In the genomic region with DNA sequence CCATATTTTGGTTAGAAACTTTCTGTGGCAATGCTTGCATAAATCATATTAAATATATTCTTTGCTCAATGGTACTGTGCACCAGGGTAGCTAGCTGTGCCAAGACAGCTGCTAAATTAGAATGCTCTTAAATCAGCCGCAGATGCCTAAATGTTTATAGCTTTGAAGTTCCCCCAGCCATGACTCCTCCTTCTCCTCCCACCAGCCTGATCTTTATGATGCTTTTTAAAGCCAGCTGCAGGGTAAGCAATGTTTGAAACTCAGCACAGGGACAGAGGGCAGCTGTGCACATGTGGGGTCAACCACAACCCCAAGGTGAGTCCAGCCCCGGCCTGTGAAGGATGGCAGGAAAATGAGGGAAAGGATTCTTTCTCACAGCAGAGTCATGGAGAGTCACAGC, we compare ENCODE assay signal across 15 cellular contexts.
"Had no signal": no experiment of that assay in that cellular context is flagged by ENCODE, and none has a peak within 500 bp of the region (broad histone marks: within the 10 kb centered on the region; RNA-seq: fewer than 3 reads in every experiment).

No MANE protein-coding gene starts in this region.

- DNase-seq: activated CD4-positive, alpha-beta memory T cell treated with anti-CD3 and anti-CD28 coated beads, Interleukin-2, amount 10 ng/mL, durations not matched to agents 7 days and 5 days; activated CD4-positive, alpha-beta T cell treated with anti-CD3 and anti-CD28 coated beads for 4 hours; activated effector memory CD4-positive, alpha-beta T cell treated with Interleukin-2 at 50 U/mL for 16 hours; activated naive CD4-positive, alpha-beta T cell treated with anti-CD3 and anti-CD28 coated beads, Interleukin-2, amount 50 U/mL, for 16 hours; activated T-cell treated with anti-CD3 and anti-CD28 coated beads, Interleukin-2, amount 50 U/mL, for 4 hours; adrenal gland; hypothalamus; kidney glomerular epithelial cell; psoas muscle; right lobe of liver; T-helper 17 cell; tibial artery had no signal

- H3K27ac ChIP-seq: adrenal gland, esophagus muscularis mucosa, psoas muscle, right lobe of liver, tibial artery had no signal

- H3K27me3 Mint-ChIP-seq: activated CD4-positive, alpha-beta memory T cell treated with anti-CD3 and anti-CD28 coated beads, Interleukin-2, amount 10 ng/mL, durations not matched to agents 7 days and 5 days; T-helper 17 cell had no signal

- H3K9me3 Mint-ChIP-seq: activated T-cell treated with anti-CD3 and anti-CD28 coated beads, Interleukin-2, amount 50 U/mL, for 4 hours had no signal

- H3K4me3 ChIP-seq: adrenal gland, esophagus muscularis mucosa, psoas muscle, right lobe of liver, tibial artery had no signal

- H3K4me3 Mint-ChIP-seq: activated CD4-positive, alpha-beta memory T cell treated with anti-CD3 and anti-CD28 coated beads, Interleukin-2, amount 10 ng/mL, durations not matched to agents 7 days and 5 days; activated T-cell treated with anti-CD3 and anti-CD28 coated beads, Interleukin-2, amount 50 U/mL, for 4 hours; stimulated activated effector memory CD8-positive, alpha-beta T cell treated with anti-CD3 and anti-CD28 coated beads, Interleukin-12 subunit alpha, Interleukin-12 subunit beta, amount 100 ng/mL, for 72 hours; T-helper 17 cell; WTC11 had no signal

- H3K36me3 Mint-ChIP-seq: stimulated activated effector memory CD8-positive, alpha-beta T cell treated with anti-CD3 and anti-CD28 coated beads, Interleukin-12 subunit alpha, Interleukin-12 subunit beta, amount 100 ng/mL, for 72 hours had no signal

- H3K4me1 Mint-ChIP-seq: activated CD4-positive, alpha-beta memory T cell treated with anti-CD3 and anti-CD28 coated beads, Interleukin-2, amount 10 ng/mL, durations not matched to agents 7 days and 5 days; stimulated activated effector memory CD8-positive, alpha-beta T cell treated with anti-CD3 and anti-CD28 coated beads, Interleukin-12 subunit alpha, Interleukin-12 subunit beta, amount 100 ng/mL, for 72 hours; T-helper 17 cell had no signal

- H3K27ac Mint-ChIP-seq: activated CD4-positive, alpha-beta memory T cell treated with anti-CD3 and anti-CD28 coated beads, Interleukin-2, amount 10 ng/mL, durations not matched to agents 7 days and 5 days; stimulated activated effector memory CD8-positive, alpha-beta T cell treated with anti-CD3 and anti-CD28 coated beads, Interleukin-12 subunit alpha, Interleukin-12 subunit beta, amount 100 ng/mL, for 72 hours; T-helper 17 cell; WTC11 had no signal
